ENCODE assay signal across 3 cellular contexts in the genomic region with DNA sequence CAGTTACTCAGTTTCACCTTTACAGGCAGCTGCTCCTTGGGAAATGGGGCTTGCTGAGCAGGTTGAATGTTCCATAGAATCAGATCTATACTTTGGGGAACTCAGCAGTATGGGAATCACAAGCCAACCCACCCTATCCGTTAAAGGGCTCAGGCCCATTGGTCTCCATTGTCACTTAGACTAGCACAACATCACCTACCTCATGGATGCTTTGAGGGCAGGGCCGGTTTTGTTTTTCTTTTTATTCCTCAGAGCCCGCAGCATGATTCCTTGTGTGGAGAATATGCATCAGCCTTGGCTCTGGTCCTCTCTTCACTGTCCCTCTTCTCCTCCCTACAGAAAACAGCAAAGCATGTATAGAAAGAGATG.
TF ChIP-seq lines count a peak whose summit lies in the region.

No MANE protein-coding gene starts in this region.

TF ChIP-seq in liver, 16 proteins besides CTCF, POLR2A, EP300 and RAD21 (continued from another document):
- TF ChIP-seq ZBTB33 (IDR thresholded peaks at IDR 0.05) (no peak), REST (IDR thresholded peaks at IDR 0.05) (no peak)

TF ChIP-seq in HepG2, 621 proteins besides CTCF, POLR2A, EP300 and RAD21:
- TF ChIP-seq, protein P1, sequence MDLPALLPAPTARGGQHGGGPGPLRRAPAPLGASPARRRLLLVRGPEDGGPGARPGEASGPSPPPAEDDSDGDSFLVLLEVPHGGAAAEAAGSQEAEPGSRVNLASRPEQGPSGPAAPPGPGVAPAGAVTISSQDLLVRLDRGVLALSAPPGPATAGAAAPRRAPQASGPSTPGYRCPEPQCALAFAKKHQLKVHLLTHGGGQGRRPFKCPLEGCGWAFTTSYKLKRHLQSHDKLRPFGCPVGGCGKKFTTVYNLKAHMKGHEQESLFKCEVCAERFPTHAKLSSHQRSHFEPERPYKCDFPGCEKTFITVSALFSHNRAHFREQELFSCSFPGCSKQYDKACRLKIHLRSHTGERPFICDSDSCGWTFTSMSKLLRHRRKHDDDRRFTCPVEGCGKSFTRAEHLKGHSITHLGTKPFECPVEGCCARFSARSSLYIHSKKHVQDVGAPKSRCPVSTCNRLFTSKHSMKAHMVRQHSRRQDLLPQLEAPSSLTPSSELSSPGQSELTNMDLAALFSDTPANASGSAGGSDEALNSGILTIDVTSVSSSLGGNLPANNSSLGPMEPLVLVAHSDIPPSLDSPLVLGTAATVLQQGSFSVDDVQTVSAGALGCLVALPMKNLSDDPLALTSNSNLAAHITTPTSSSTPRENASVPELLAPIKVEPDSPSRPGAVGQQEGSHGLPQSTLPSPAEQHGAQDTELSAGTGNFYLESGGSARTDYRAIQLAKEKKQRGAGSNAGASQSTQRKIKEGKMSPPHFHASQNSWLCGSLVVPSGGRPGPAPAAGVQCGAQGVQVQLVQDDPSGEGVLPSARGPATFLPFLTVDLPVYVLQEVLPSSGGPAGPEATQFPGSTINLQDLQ (CRISPR knock-in tag; IDR thresholded peaks at IDR 0.05), result no peak
- TF ChIP-seq, protein P2, sequence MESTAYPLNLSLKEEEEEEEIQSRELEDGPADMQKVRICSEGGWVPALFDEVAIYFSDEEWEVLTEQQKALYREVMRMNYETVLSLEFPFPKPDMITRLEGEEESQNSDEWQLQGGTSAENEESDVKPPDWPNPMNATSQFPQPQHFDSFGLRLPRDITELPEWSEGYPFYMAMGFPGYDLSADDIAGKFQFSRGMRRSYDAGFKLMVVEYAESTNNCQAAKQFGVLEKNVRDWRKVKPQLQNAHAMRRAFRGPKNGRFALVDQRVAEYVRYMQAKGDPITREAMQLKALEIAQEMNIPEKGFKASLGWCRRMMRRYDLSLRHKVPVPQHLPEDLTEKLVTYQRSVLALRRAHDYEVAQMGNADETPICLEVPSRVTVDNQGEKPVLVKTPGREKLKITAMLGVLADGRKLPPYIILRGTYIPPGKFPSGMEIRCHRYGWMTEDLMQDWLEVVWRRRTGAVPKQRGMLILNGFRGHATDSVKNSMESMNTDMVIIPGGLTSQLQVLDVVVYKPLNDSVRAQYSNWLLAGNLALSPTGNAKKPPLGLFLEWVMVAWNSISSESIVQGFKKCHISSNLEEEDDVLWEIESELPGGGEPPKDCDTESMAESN (CRISPR knock-in tag; conservative IDR thresholded peaks at IDR 0.05), result no peak
- TF ChIP-seq ZNF644 (CRISPR knock-in tag; IDR thresholded peaks at IDR 0.05; ENCODE audit: low read depth) (no peak), ZNF530 (CRISPR knock-in tag; IDR thresholded peaks at IDR 0.05; ENCODE audit: low read depth) (no peak), ZNF790 (CRISPR knock-in tag; IDR thresholded peaks at IDR 0.05; ENCODE audit: borderline replicate concordance) (no peak), KAT2B (IDR thresholded peaks at IDR 0.05; ENCODE audit: borderline replicate concordance, low read depth, low read length) (no peak), SP4 (CRISPR knock-in tag; IDR thresholded peaks at IDR 0.05) (no peak), FOXC1 (CRISPR knock-in tag; IDR thresholded peaks at IDR 0.05; ENCODE audit: borderline replicate concordance) (no peak), ZNF547 (CRISPR knock-in tag; IDR thresholded peaks at IDR 0.05) (no peak), NR3C1 (CRISPR knock-in tag; IDR thresholded peaks at IDR 0.05) (no peak), MAF1 (CRISPR knock-in tag; IDR thresholded peaks at IDR 0.05; ENCODE audit: borderline replicate concordance) (no peak)
- TF ChIP-seq, protein P3, sequence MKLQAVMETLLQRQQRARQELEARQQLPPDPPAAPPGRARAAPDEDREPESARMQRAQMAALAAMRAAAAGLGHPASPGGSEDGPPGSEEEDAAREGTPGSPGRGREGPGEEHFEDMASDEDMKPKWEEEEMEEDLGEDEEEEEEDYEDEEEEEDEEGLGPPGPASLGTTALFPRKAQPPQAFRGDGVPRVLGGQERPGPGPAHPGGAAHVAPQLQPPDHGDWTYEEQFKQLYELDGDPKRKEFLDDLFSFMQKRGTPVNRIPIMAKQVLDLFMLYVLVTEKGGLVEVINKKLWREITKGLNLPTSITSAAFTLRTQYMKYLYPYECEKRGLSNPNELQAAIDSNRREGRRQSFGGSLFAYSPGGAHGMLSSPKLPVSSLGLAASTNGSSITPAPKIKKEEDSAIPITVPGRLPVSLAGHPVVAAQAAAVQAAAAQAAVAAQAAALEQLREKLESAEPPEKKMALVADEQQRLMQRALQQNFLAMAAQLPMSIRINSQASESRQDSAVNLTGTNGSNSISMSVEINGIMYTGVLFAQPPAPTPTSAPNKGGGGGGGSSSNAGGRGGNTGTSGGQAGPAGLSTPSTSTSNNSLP (IDR thresholded peaks at IDR 0.05; ENCODE audit: low read depth, low read length), result no peak
- TF ChIP-seq, protein P4, sequence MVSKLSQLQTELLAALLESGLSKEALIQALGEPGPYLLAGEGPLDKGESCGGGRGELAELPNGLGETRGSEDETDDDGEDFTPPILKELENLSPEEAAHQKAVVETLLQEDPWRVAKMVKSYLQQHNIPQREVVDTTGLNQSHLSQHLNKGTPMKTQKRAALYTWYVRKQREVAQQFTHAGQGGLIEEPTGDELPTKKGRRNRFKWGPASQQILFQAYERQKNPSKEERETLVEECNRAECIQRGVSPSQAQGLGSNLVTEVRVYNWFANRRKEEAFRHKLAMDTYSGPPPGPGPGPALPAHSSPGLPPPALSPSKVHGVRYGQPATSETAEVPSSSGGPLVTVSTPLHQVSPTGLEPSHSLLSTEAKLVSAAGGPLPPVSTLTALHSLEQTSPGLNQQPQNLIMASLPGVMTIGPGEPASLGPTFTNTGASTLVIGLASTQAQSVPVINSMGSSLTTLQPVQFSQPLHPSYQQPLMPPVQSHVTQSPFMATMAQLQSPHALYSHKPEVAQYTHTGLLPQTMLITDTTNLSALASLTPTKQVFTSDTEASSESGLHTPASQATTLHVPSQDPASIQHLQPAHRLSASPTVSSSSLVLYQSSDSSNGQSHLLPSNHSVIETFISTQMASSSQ (IDR thresholded peaks at IDR 0.05; ENCODE audit: low read depth), result no peak
- TF ChIP-seq, protein P4 (CRISPR knock-in tag; IDR thresholded peaks at IDR 0.05; ENCODE audit: borderline replicate concordance), result no peak

TF ChIP-seq in WTC11, 78 proteins besides CTCF, POLR2A, EP300 and RAD21 (continues in another document):
- TF ChIP-seq ZNF281 (CRISPR knock-in tag; IDR thresholded peaks at IDR 0.05) (no peak), NR1H2 (CRISPR knock-in tag; IDR thresholded peaks at IDR 0.05) (no peak), ZNF423 (CRISPR knock-in tag; IDR thresholded peaks at IDR 0.05) (no peak), ZNF121 (CRISPR knock-in tag; IDR thresholded peaks at IDR 0.05) (no peak), E2F5 (CRISPR knock-in tag; IDR thresholded peaks at IDR 0.05) (no peak), TCF7 (CRISPR knock-in tag; IDR thresholded peaks at IDR 0.05; ENCODE audit: low read depth) (no peak), ZNF512 (CRISPR knock-in tag; IDR thresholded peaks at IDR 0.05; ENCODE audit: borderline replicate concordance) (no peak), OVOL2 (CRISPR knock-in tag; IDR thresholded peaks at IDR 0.05; ENCODE audit: borderline replicate concordance) (no peak), FOXJ3 (CRISPR knock-in tag; IDR thresholded peaks at IDR 0.05; ENCODE audit: borderline replicate concordance) (no peak), STAT6 (CRISPR knock-in tag; conservative IDR thresholded peaks at IDR 0.05; ENCODE audit: low read depth) (no peak), TEAD4 (CRISPR knock-in tag; IDR thresholded peaks at IDR 0.05) (no peak), NR2C2 (CRISPR knock-in tag; IDR thresholded peaks at IDR 0.05) (no peak)
- TF ChIP-seq, protein P5, sequence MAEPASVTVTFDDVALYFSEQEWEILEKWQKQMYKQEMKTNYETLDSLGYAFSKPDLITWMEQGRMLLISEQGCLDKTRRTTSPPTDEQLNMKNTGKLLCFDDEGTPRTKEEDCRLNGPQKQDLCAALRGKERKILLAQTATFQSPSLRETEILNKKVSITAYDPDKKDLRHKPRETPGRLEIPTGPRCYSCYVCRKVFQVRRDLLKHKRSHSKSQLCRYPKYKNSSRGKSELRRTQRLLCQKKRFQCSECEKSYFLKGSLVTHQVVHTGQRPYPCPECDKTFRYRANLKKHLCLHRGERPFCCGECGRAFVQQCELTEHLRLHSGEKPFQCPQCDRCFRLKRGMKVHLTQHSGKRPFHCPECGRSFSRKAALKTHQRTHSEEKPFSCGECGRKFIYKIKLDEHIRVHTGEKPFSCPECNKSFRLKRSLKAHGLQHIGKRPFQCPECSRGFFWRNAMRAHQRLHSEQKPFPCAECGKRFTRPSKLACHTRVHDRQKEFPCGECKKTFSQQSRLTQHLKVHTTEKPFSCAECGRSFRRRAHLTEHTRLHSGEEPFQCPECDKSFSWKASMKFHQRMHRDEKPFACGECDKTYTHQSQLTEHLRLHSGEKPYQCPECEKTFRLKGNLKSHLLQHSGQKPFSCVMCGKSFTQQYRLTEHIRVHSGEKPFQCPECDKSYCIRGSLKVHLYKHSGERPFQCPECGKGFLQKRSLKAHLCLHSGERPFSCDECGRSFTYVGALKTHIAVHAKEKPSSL (CRISPR knock-in tag; conservative IDR thresholded peaks at IDR 0.05), result no peak
- TF ChIP-seq, protein P6, sequence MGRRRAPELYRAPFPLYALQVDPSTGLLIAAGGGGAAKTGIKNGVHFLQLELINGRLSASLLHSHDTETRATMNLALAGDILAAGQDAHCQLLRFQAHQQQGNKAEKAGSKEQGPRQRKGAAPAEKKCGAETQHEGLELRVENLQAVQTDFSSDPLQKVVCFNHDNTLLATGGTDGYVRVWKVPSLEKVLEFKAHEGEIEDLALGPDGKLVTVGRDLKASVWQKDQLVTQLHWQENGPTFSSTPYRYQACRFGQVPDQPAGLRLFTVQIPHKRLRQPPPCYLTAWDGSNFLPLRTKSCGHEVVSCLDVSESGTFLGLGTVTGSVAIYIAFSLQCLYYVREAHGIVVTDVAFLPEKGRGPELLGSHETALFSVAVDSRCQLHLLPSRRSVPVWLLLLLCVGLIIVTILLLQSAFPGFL (CRISPR knock-in tag; IDR thresholded peaks at IDR 0.05; ENCODE audit: borderline replicate concordance), result no peak
- TF ChIP-seq, protein P7, sequence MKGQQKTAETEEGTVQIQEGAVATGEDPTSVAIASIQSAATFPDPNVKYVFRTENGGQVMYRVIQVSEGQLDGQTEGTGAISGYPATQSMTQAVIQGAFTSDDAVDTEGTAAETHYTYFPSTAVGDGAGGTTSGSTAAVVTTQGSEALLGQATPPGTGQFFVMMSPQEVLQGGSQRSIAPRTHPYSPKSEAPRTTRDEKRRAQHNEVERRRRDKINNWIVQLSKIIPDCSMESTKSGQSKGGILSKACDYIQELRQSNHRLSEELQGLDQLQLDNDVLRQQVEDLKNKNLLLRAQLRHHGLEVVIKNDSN (CRISPR knock-in tag; IDR thresholded peaks at IDR 0.05), result no peak
